In genomic region chr7:264541-265191, GRCh38 we compare ENCODE assay signal across 14 cellular contexts. TPM values are rescaled to one million over a fixed set of nuclear protein-coding genes. Genes with fewer than 3 reads are reported as not detected.
DNase-seq lines count a peak whose midpoint lies in the region; ATAC-seq, FAIRE-seq and TF ChIP-seq lines count a peak whose summit lies in the region.
"Had no signal": no experiment of that assay in that cellular context is flagged by ENCODE, and none has a peak within 500 bp of the region (broad histone marks: within the 10 kb centered on the region; RNA-seq: fewer than 3 reads in every experiment).

No MANE protein-coding gene starts in this region.

- peak; percentile 11 for ATAC-seq in Right ventricle myocardium superior (ENCODE audit: poor library complexity)
- no peak for ATAC-seq in aorta (ENCODE audit: low FRiP score)
- no peak for ATAC-seq in HG03460 (IDR thresholded peaks at IDR 0.05; ENCODE audit: unreplicated experiment)

- CTCF ChIA-PET in OCI-LY7 (lab: Charles Lee; ENCODE audit: unreplicated experiment): no interaction called here

- intact Hi-C loops in Right ventricle myocardium superior (cut with DNase I): no loop called here
- intact Hi-C loops in cardiac septum (cut with DNase I): no loop called here
- intact Hi-C loops in aorta (cut with DNase I): loop anchor here in 1 of 2 donors (2.0 kb wide), 1 partner anchor 46 kb away; no protein-coding TSS in a partner anchor
- intact Hi-C loops in OCI-LY7 (cut with micrococcal nuclease; ENCODE audit: unreplicated experiment): no loop called here

- H3K9ac ChIP-seq in keratinocyte (ENCODE audit: control insufficient read depth, extremely low read depth, insufficient read depth, low read length): no peak overlapping the region

- TF ChIP-seq CTCF in keratinocyte (optimal IDR thresholded peaks at IDR 0.05 in 1 of 3, IDR thresholded peaks at IDR 0.05 in 1 of 3, conservative IDR thresholded peaks at IDR 0.05 in 1 of 3; ENCODE audit: extremely low read depth in 1 of 3, insufficient read depth in 2 of 3, low read length in 3 of 3) (no peak), OCI-LY7 (conservative IDR thresholded peaks at IDR 0.05; ENCODE audit: low read length) (no peak)

- H3K4me1 ChIP-seq in keratinocyte (ENCODE audit: control insufficient read depth, extremely low read depth, insufficient read depth, low read length) (no peaks in the 10 kb centered on the region), aorta (ENCODE audit: control insufficient read depth in 1 of 2, insufficient read depth in 2 of 2, low read length in 2 of 2) (no peaks in the 10 kb centered on the region), OCI-LY7 (ENCODE audit: insufficient read depth, low read length, poor library complexity, severe bottlenecking) (no peaks in the 10 kb centered on the region)

- no TSS peak for BruUV-seq in OCI-LY7 (replicated peaks; lab: Mats Ljungman, UMichigan)

- H4K20me1 ChIP-seq in keratinocyte (ENCODE audit: control insufficient read depth, extremely low read depth, insufficient read depth, low read length) (no peaks in the 10 kb centered on the region), OCI-LY7 (ENCODE audit: insufficient read depth, low read length) (no peaks in the 10 kb centered on the region)

- H3K9me1 ChIP-seq in keratinocyte (ENCODE audit: control insufficient read depth, extremely low read depth, insufficient read depth, low read length): no peaks in the 10 kb centered on the region

- no peaks in the 10 kb centered on the region for H3K9me2 ChIP-seq in OCI-LY7 (ENCODE audit: insufficient read depth, low read length)

- H3K27ac ChIP-seq in keratinocyte (ENCODE audit: control insufficient read depth, insufficient read depth, low read length) (no peak overlapping the region), aorta (ENCODE audit: low read depth in 1 of 2, low read length in 2 of 2) (no peak overlapping the region), OCI-LY7 (ENCODE audit: low read depth, low read length, poor library complexity, severe bottlenecking) (no peak overlapping the region)

- no peak overlapping the region for H2AFZ ChIP-seq in keratinocyte (ENCODE audit: control insufficient read depth, low read length)
- H2AFZ ChIP-seq in OCI-LY7 (ENCODE audit: low read length): no peak overlapping the region

- H3K4me2 ChIP-seq in keratinocyte (ENCODE audit: control insufficient read depth, extremely low read depth, insufficient read depth, low read depth, low read length) (peak overlapping the region; percentile 62), OCI-LY7 (ENCODE audit: low read length) (no peak overlapping the region)

- FAIRE-seq in keratinocyte (lab: Jason Lieb, UNC): no peak
- FAIRE-seq: RCC 7860 had no signal

- 80 to 87% methylated on average over 27 of the region's 27 CpGs for WGBS in aorta, 2 donors

- dilution Hi-C loops in keratinocyte (cut with MboI; ENCODE audit: extremely low pct_ligation_motif_present, low sequenced_read_pairs): no loop called here

- H3K27me3 ChIP-seq in keratinocyte (ENCODE audit: control insufficient read depth, extremely low read depth, insufficient read depth, low read length) (peaks cover 7% of the 10 kb centered on the region), aorta (ENCODE audit: control insufficient read depth in 1 of 2, insufficient read depth in 2 of 2, low read length in 1 of 2) (no peaks in the 10 kb centered on the region)

- peak; percentile 32 for DNase-seq in Right ventricle myocardium superior
- no peak for DNase-seq in cardiac septum (ENCODE audit: low spot score)
- peak; percentile 70 for DNase-seq in NCI-H748 treated with DMSO at 0.1 percent for 48 hours (lab: John Stamatoyannopoulos, UW)
- no peak for DNase-seq in keratinocyte (ENCODE audit: low read depth, low spot score)
- peak; percentile 46 to 62 for DNase-seq in aorta
- no peak for DNase-seq in RKO (ENCODE audit: low spot score)
- DNase-seq in OCI-LY7 (ENCODE audit: low spot score): no peak
- DNase-seq: activated B cell treated with CpG ODN at 0.5 μM for 24 hours; central memory CD4-positive, alpha-beta T cell; stimulated activated CD4-positive, alpha-beta T cell treated with anti-CD3 and anti-CD28 coated beads, Interleukin-4, amount 100 ng/mL, for 1 hour had no signal

- peaks cover 14% of the 10 kb centered on the region for H3K9me3 ChIP-seq in keratinocyte (ENCODE audit: control insufficient read depth, low read depth, low read length)
- H3K9me3 ChIP-seq in aorta (ENCODE audit: control insufficient read depth, low read length): no peaks in the 10 kb centered on the region
- H3K9me3 ChIP-seq in OCI-LY7 (ENCODE audit: low read length): peaks cover 25% of the 10 kb centered on the region

- POLR2A ChIA-PET in OCI-LY7 (lab: Charles Lee): no interaction called here

- H3K36me3 ChIP-seq in keratinocyte (ENCODE audit: control insufficient read depth in 2 of 2, extremely low read depth in 1 of 2, insufficient read depth in 2 of 2, low read length in 2 of 2) (peaks cover 0 to 1% of the 10 kb centered on the region in 2 experiments), aorta (ENCODE audit: control insufficient read depth in 1 of 2, insufficient read depth in 2 of 2, low read length in 1 of 2) (peaks cover 0 to 2% of the 10 kb centered on the region in 2 donors), OCI-LY7 (ENCODE audit: insufficient read depth, low read length) (peaks cover 4% of the 10 kb centered on the region; the same call in 1 of the 2 replicates)

- H3K79me2 ChIP-seq in keratinocyte (ENCODE audit: control insufficient read depth, insufficient read depth, low read length) (no peaks in the 10 kb centered on the region), OCI-LY7 (ENCODE audit: insufficient read depth, low read depth, low read length) (no peaks in the 10 kb centered on the region)

- peak overlapping the region in 1 of 3 experiments; percentile 3 for H3K4me3 ChIP-seq in keratinocyte (ENCODE audit: control insufficient read depth in 2 of 3, extremely low read depth in 1 of 3, insufficient read depth in 2 of 3, low read depth in 1 of 3, low read length in 3 of 3)
- no peak overlapping the region for H3K4me3 ChIP-seq in aorta (ENCODE audit: low read length in 2 of 2)
- no peak overlapping the region for H3K4me3 ChIP-seq in OCI-LY7 (ENCODE audit: low read depth, low read length, poor library complexity, severe bottlenecking)

RNA-seq across cellular contexts. Expression of gene FOXL3, which starts 25.3 kb away (rescaled TPM):
- total RNA-seq in Right ventricle myocardium superior (not detected), cardiac septum (not detected), aorta (not detected), OCI-LY7 (2022) (not detected in 2 replicates)
- polyA plus RNA-seq in keratinocyte (not detected in 3 replicates), aorta (not detected)
- polyA plus RNA-seq in keratinocyte (2011; ENCODE audit: low read depth): not detected
- polyA plus RNA-seq in keratinocyte (2011; cell fraction: cytosol; rRNA removed): not detected in 2 replicates
- not detected in 2 replicates for polyA plus RNA-seq in keratinocyte (2011; cell fraction: nucleus; rRNA removed)
- not detected in 2 replicates for polyA plus RNA-seq in keratinocyte (2012; ENCODE audit: low replicate concordance)
- not detected in 3 replicates for polyA minus RNA-seq in keratinocyte
- polyA minus RNA-seq in keratinocyte (2011; cell fraction: cytosol; rRNA and poly(A)+ RNA removed): not detected
- polyA minus RNA-seq in keratinocyte (2011; cell fraction: nucleus; rRNA and poly(A)+ RNA removed): not detected in 2 replicates
- total RNA-seq in OCI-LY7 (2014; rRNA removed; shearing (Covaris generic)): not detected in 2 replicates
- total RNA-seq: activated B cell treated with CpG ODN at 0.5 μM for 24 hours; CD4-positive, CD25-positive, alpha-beta regulatory T cell; fibroblast of lung had no signal
- polyA plus RNA-seq: CD4-positive, CD25-positive, alpha-beta regulatory T cell; fibroblast of lung had no signal

Comparison
In these comparisons a context has a peak if more than half of its experiments do, and no peak if none do; other contexts are left out.
1. DNase-seq: peak in Right ventricle myocardium superior (single experiment), NCI-H748 treated with DMSO at 0.1 percent for 48 hours (single experiment) and aorta (2 of 2); none in cardiac septum (single experiment), keratinocyte (single experiment), RKO (single experiment) and OCI-LY7 (single experiment).